Comparison of ENCODE assay signal across 8 cellular contexts in the genomic region with DNA sequence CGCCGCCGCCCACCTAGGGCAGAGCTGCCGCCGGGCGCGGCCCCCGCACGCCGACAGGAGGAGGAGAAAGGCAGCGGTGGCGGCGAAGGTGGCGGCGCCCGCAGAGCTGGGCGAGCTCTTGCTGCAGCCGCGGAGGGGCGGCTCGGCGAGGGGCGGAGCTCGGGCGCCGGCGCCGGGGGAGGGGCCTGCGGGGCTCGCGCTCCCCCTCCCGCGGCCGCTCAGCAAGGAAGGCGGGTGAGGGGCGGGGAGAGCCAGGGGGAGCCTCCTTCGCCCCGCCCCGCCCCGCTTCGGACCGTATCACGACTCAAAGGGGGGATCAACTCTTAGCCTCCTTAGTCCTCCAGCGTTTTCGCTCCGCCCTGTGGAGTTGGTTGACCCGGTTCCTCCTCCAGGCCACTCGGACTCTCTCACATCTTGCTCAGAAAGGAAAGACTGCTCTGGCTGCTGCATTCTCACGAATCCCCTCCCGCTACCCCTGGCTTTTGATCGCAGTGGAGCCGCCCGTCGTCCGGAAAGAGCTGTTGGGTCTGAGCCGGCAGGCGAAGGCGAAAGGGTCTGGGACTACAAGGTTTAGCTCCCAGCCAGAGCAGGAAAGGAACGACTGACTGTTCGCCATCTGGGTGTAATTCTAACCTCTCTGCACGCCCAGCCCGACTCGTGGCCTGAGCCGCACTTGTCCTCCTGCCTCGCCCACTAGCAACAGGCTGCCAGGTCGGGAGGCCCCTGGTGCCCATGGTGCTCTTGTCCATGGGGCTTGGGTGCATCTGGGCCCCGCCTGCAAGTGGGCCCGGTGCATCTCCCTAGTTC. TPM values are rescaled to one million over a fixed set of nuclear protein-coding genes. Genes with fewer than 3 reads are reported as not detected.
A peak's percentile ranks its signal among the peaks of the same experiment; 100 is the strongest.
DNase-seq lines count a peak whose midpoint lies in the region; ATAC-seq and TF ChIP-seq lines count a peak whose summit lies in the region.

A gene (minus strand): TSS at position 120 of the 807 bp plus-strand sequence. CDS start 232 bp downstream, outside the sequence.

- H3K27ac ChIP-seq in lung (ENCODE audit: low read depth in 1 of 2, low read length in 1 of 2): peak within 1 kb of the TSS; percentile 80 to 97

- peaks cover 0 to 22% of the 10 kb centered on the region in 2 donors for H3K4me1 ChIP-seq in lung (ENCODE audit: control insufficient read depth in 2 of 2, insufficient read depth in 2 of 2, low read length in 2 of 2)

- peak within 1 kb of the TSS; percentile 100 for H3K4me3 ChIP-seq in lung

- 0% methylated on average over 43 to 68 of the region's 68 CpGs for WGBS in lung, 2 donors

- no peaks in the 10 kb centered on the region for H3K27me3 ChIP-seq in lung (ENCODE audit: control insufficient read depth, insufficient read depth)

- peak; percentile 95 for ATAC-seq in lung (ENCODE audit: insufficient read depth, low FRiP score)

- no peak for TF ChIP-seq CTCF in GM20000 (IDR thresholded peaks at IDR 0.05; ENCODE audit: extremely low read depth, missing control alignments)
- TF ChIP-seq CTCF in lung (IDR thresholded peaks at IDR 0.05; ENCODE audit: control extremely low read depth, extremely low read depth): no peak

- DNase-seq in CMK (ENCODE audit: low read depth): peak; percentile 74
- DNase-seq in GM20000 (ENCODE audit: low spot score): peak; percentile 97
- peak; percentile 66 for DNase-seq in HS-5 (ENCODE audit: low read depth)
- peak; percentile 42 for DNase-seq in NK-92 (lab: John Stamatoyannopoulos, UW; ENCODE audit: unreplicated experiment)
- DNase-seq in activated CD8-positive, alpha-beta memory T cell treated with anti-CD3 and anti-CD28 coated beads for 1 hour (ENCODE audit: extremely low read depth in 1 of 2, low read depth in 1 of 2): peak; percentile 73 to 91
- peak; percentile 88 for DNase-seq in effector CD4-positive, alpha-beta T cell
- DNase-seq in lung (ENCODE audit: low spot score): peak; percentile 93
- DNase-seq in stimulated activated CD4-positive, alpha-beta T cell treated with anti-CD3 and anti-CD28 coated beads, TNF-alpha, amount 100 ng/mL, for 24 hours (ENCODE audit: low read depth in 3 of 3): peak; percentile 81 to 90 (median 88)

- H3K36me3 ChIP-seq in lung (ENCODE audit: control insufficient read depth in 2 of 2, insufficient read depth in 2 of 2, low read length in 2 of 2): no peaks in the 10 kb centered on the region

- H3K9me3 ChIP-seq in lung (ENCODE audit: control insufficient read depth in 2 of 2, insufficient read depth in 1 of 2, low read length in 1 of 2): no peaks in the 10 kb centered on the region

RNA-seq across cellular contexts. Expression of the gene that starts here (rescaled TPM):
- 100 to 1,000 TPM in 1 of 2 donors, 10 to 100 TPM in 1; 60.3 to 297 TPM for total RNA-seq in lung
- polyA plus RNA-seq in lung: 10 to 100 TPM; 13.8 to 37.6 TPM

Comparison
In these comparisons a context has a peak if more than half of its experiments do, and no peak if none do; other contexts are left out.
1. Peak in every context shown above with its lines: DNase-seq, ATAC-seq, H3K4me3 ChIP-seq and H3K27ac ChIP-seq.
2. DNase-seq: peak in every context shown above with its lines; median percentile 97 in GM20000; 93 in lung; 88 in effector CD4-positive, alpha-beta T cell; 88 in stimulated activated CD4-positive, alpha-beta T cell treated with anti-CD3 and anti-CD28 coated beads, TNF-alpha, amount 100 ng/mL, for 24 hours; 82 in activated CD8-positive, alpha-beta memory T cell treated with anti-CD3 and anti-CD28 coated beads for 1 hour; 74 in CMK; 66 in HS-5; 42 in NK-92.